Comparison of ENCODE assay signal across 2 cellular contexts in the genomic region with DNA sequence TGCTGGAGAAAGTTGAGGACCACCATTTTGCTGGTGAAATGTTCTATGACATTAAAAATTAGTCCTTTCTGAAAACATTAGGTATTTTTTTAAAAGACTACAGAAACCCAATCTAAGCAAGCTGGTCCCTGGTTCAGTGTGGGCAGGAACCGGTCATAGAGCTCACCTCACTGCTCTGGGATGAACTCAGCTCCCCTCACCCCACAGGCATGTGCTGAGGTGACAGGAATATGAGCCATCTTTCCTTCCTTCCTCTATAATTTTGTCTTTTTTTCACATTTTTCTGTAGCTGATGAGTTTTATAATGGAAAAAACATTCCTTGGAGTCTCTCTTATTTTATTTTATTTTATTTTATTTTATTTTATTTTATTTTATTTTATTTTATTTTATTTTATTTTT.
A peak's percentile ranks its signal among the peaks of the same experiment; 100 is the strongest.
TF ChIP-seq lines count a peak whose summit lies in the region.

No MANE protein-coding gene starts in this region.

TF ChIP-seq in WTC11, 78 proteins besides CTCF, POLR2A, EP300 and RAD21:
- no peak for TF ChIP-seq MXD4 (CRISPR knock-in tag; IDR thresholded peaks at IDR 0.05; ENCODE audit: borderline replicate concordance)
- TF ChIP-seq HMGA2 (CRISPR knock-in tag; IDR thresholded peaks at IDR 0.05), result peak; percentile 44

TF ChIP-seq in H1, 55 proteins besides CTCF, POLR2A, EP300 and RAD21:
- TF ChIP-seq CREB1 (IDR thresholded peaks at IDR 0.05) (no peak), BRCA1 (IDR thresholded peaks at IDR 0.05; ENCODE audit: low read depth, low read length) (no peak), SP2 (IDR thresholded peaks at IDR 0.05; ENCODE audit: low read length) (no peak), BACH1 (IDR thresholded peaks at IDR 0.05; ENCODE audit: low read length) (no peak), EGR1 (IDR thresholded peaks at IDR 0.05; ENCODE audit: borderline replicate concordance, low read depth, low read length) (no peak), CBX5 (IDR thresholded peaks at IDR 0.05; ENCODE audit: low read depth, low read length) (no peak), NRF1 (IDR thresholded peaks at IDR 0.05; ENCODE audit: low read depth, low read length) (no peak), TCF12 (IDR thresholded peaks at IDR 0.05; ENCODE audit: low read depth, low read length) (no peak), POU5F1 (IDR thresholded peaks at IDR 0.05; ENCODE audit: low read depth, low read length) (no peak), SIX5 (IDR thresholded peaks at IDR 0.05; ENCODE audit: low read depth, low read length) (no peak), NANOG (IDR thresholded peaks at IDR 0.05; ENCODE audit: insufficient read depth, low read depth, low read length, poor library complexity, severe bottlenecking) (no peak), CBX8 (IDR thresholded peaks at IDR 0.05; ENCODE audit: borderline replicate concordance, low read depth, low read length) (no peak), KDM5A (IDR thresholded peaks at IDR 0.05; ENCODE audit: low read length) (no peak), POLR2AphosphoS5 (IDR thresholded peaks at IDR 0.05; ENCODE audit: low read depth, low read length) (no peak), MAX (IDR thresholded peaks at IDR 0.05) (no peak), SAP30 (IDR thresholded peaks at IDR 0.05; ENCODE audit: insufficient read depth, insufficient replicate concordance, low read length) (no peak)
- TF ChIP-seq, protein P1, sequence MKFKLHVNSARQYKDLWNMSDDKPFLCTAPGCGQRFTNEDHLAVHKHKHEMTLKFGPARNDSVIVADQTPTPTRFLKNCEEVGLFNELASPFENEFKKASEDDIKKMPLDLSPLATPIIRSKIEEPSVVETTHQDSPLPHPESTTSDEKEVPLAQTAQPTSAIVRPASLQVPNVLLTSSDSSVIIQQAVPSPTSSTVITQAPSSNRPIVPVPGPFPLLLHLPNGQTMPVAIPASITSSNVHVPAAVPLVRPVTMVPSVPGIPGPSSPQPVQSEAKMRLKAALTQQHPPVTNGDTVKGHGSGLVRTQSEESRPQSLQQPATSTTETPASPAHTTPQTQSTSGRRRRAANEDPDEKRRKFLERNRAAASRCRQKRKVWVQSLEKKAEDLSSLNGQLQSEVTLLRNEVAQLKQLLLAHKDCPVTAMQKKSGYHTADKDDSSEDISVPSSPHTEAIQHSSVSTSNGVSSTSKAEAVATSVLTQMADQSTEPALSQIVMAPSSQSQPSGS (IDR thresholded peaks at IDR 0.05; ENCODE audit: low read length), result no peak
